8 cellular contexts compared by ENCODE assay signal in genomic region chr4:6953751-6954380, GRCh38. TPM values are rescaled to one million over a fixed set of nuclear protein-coding genes. Genes with fewer than 3 reads are reported as not detected.
DNase-seq lines count a peak whose midpoint lies in the region; ATAC-seq and TF ChIP-seq lines count a peak whose summit lies in the region.

No MANE protein-coding gene starts in this region.

- H3K27ac ChIP-seq in colonic mucosa, result peak overlapping the region; percentile 74
- H3K27ac ChIP-seq in testis, result no peak overlapping the region

- no peak for TF ChIP-seq POLR2A in testis (IDR thresholded peaks at IDR 0.05)

- WGBS in testis, 2 donors, result 20 to 40% methylated on average over 12 to 35 of the region's 35 CpGs

- no peak for ATAC-seq in GM18517 (IDR thresholded peaks at IDR 0.05; ENCODE audit: unreplicated experiment)
- ATAC-seq in GM19395 (IDR thresholded peaks at IDR 0.05; ENCODE audit: unreplicated experiment), result no peak

- H3K4me3 ChIP-seq in HFF-Myc (replicated peaks; ENCODE audit: low read depth, low read length) (0 out of 2 replicates have a peak overlapping the region, but pooled peaks have one; percentile 9), colonic mucosa (peak overlapping the region; percentile 24), testis (peak overlapping the region; percentile 22 to 56)

- H3K36me3 ChIP-seq in colonic mucosa, result no peaks in the 10 kb centered on the region
- H3K36me3 ChIP-seq in testis (ENCODE audit: low read depth, missing control alignments), result no peaks in the 10 kb centered on the region

- TF ChIP-seq CTCF in HFF-Myc (IDR thresholded peaks at IDR 0.05; ENCODE audit: low read depth, low read length, missing control alignments) (no peak), colonic mucosa (IDR thresholded peaks at IDR 0.05) (no peak), testis (IDR thresholded peaks at IDR 0.05) (no peak), GM20000 (IDR thresholded peaks at IDR 0.05; ENCODE audit: extremely low read depth, missing control alignments) (no peak)

- H3K9ac ChIP-seq in colonic mucosa (ENCODE audit: low read depth in 2 of 2, low read length in 2 of 2), result peak overlapping the region in 1 of 2 donors; percentile 81

- H3K27me3 ChIP-seq in colonic mucosa, result no peaks in the 10 kb centered on the region
- no peaks in the 10 kb centered on the region for H3K27me3 ChIP-seq in testis

- intact Hi-C loops in colonic mucosa (cut with DNase I), result no loop called here
- intact Hi-C loops in testis (cut with DNase I; ENCODE audit: low total_unique reads), result no loop called here

- H3K4me1 ChIP-seq in colonic mucosa, result peaks cover 9% of the 10 kb centered on the region
- H3K4me1 ChIP-seq in testis, result no peaks in the 10 kb centered on the region

- H3K9me3 ChIP-seq in colonic mucosa, result no peaks in the 10 kb centered on the region
- H3K9me3 ChIP-seq in testis, result no peaks in the 10 kb centered on the region

- peak; percentile 24 for DNase-seq in HFF-Myc (ENCODE audit: extremely low read depth, low read depth)
- DNase-seq in colonic mucosa, result peak; percentile 93
- DNase-seq in kidney tubule cell (ENCODE audit: low spot score), result peak; percentile 95
- DNase-seq in testis, result peak; percentile 80
- DNase-seq in stimulated activated CD4-positive, alpha-beta T cell treated with anti-CD3 and anti-CD28 coated beads, Interleukin-4, amount 100 ng/mL, for 4 hours, result no peak
- no peak for DNase-seq in GM20000 (ENCODE audit: low spot score)

RNA-seq across cellular contexts. Expression of gene TBC1D14, which starts 44.2 kb away (rescaled TPM):
- total RNA-seq in colonic mucosa (10 to 100 TPM; 43.2 to 46.6 TPM), testis (10 to 100 TPM; 87.6 to 98.8 TPM)
- 78.0 TPM for polyA plus RNA-seq in testis (ENCODE audit: insufficient read depth, low read depth, low replicate concordance)

Comparison
In these comparisons a context has a peak if more than half of its experiments do, and no peak if none do; other contexts are left out.
1. DNase-seq: peak in HFF-Myc (single experiment), colonic mucosa (single experiment), kidney tubule cell (single experiment) and testis (single experiment); none in stimulated activated CD4-positive, alpha-beta T cell treated with anti-CD3 and anti-CD28 coated beads, Interleukin-4, amount 100 ng/mL, for 4 hours (0 of 2) and GM20000 (single experiment).
2. Peak in every context shown above with its lines, with median percentiles within 50 percentile points of each other: H3K4me3 ChIP-seq.